ENCODE assay signal across 19 cellular contexts in genomic region chr17:30188211-30188939, GRCh38. TPM values are rescaled to one million over a fixed set of nuclear protein-coding genes. Genes with fewer than 3 reads are reported as not detected.
"Had no signal": no experiment of that assay in that cellular context is flagged by ENCODE, and none has a peak within 500 bp of the region (broad histone marks: within the 10 kb centered on the region; RNA-seq: fewer than 3 reads in every experiment).

No MANE protein-coding gene starts in this region.

- H3K4me1 Mint-ChIP-seq: brain, endodermal cell, mesothelial cell of epicardium had no signal

- H3K27ac ChIP-seq: heart left ventricle, neural progenitor cell, ovary, skin epidermis, uterus had no signal

- H3K4me2 ChIP-seq: neural progenitor cell had no signal

- H2AFZ ChIP-seq: neural progenitor cell had no signal

- H3K36me3 ChIP-seq: ovary, uterus had no signal

- H3K9me3 Mint-ChIP-seq: activated naive CD4-positive, alpha-beta T cell treated with anti-CD3 and anti-CD28 coated beads for 36 hours; activated T-helper 1 cell treated with anti-CD3 and anti-CD28 coated beads, Interleukin-12 subunit alpha, Interleukin-12 subunit beta, Interleukin-2, Interleukin-4 antibody, amounts not matched to agents 30 ng/mL and 10 ng/mL and 1 ng/mL, durations not matched to agents 14 hours and 24 hours and 36 hours; brain; endodermal cell; mesothelial cell of epicardium; neural progenitor cell had no signal

- H3K27ac Mint-ChIP-seq: activated naive CD4-positive, alpha-beta T cell treated with anti-CD3 and anti-CD28 coated beads for 36 hours; activated T-helper 1 cell treated with anti-CD3 and anti-CD28 coated beads, Interleukin-12 subunit alpha, Interleukin-12 subunit beta, Interleukin-2, Interleukin-4 antibody, amounts not matched to agents 30 ng/mL and 10 ng/mL and 1 ng/mL, durations not matched to agents 14 hours and 24 hours and 36 hours; endodermal cell; neural progenitor cell had no signal

- ATAC-seq: heart left ventricle had no signal

- H3K4me3 Mint-ChIP-seq: activated naive CD4-positive, alpha-beta T cell treated with anti-CD3 and anti-CD28 coated beads for 36 hours; activated T-helper 1 cell treated with anti-CD3 and anti-CD28 coated beads, Interleukin-12 subunit alpha, Interleukin-12 subunit beta, Interleukin-2, Interleukin-4 antibody, amounts not matched to agents 30 ng/mL and 10 ng/mL and 1 ng/mL, durations not matched to agents 14 hours and 24 hours and 36 hours; brain; endodermal cell; mesothelial cell of epicardium; neural progenitor cell had no signal

- H3K4me3 ChIP-seq: heart left ventricle, neural progenitor cell, ovary, skin epidermis, uterus had no signal

- H3K9me3 ChIP-seq: heart left ventricle, ovary, uterus had no signal

- H3K4me1 ChIP-seq: heart left ventricle, neural progenitor cell, uterus had no signal

- DNase-seq: activated CD4-positive, alpha-beta T cell treated with anti-CD3 and anti-CD28 coated beads, Interleukin-2, amount 50 U/mL, for 48 hours; activated CD8-positive, alpha-beta memory T cell treated with anti-CD3 and anti-CD28 coated beads, Interleukin-2, amount 50 U/mL, for 4 hours; activated naive CD4-positive, alpha-beta T cell treated with anti-CD3 and anti-CD28 coated beads for 36 hours; amygdala; dermis blood vessel endothelial cell; endodermal cell; foreskin melanocyte; heart left ventricle; islet precursor cell; ovary; retina; stimulated activated CD4-positive, alpha-beta T cell treated with anti-CD3 and anti-CD28 coated beads, Interleukin-4, amount 100 ng/mL, for 4 hours; uterus had no signal

RNA-seq across cellular contexts. Expression of gene SLC6A4, which starts 47.1 kb away (rescaled TPM):
- total RNA-seq: activated naive CD4-positive, alpha-beta T cell treated with anti-CD3 and anti-CD28 coated beads for 36 hours; activated T-helper 1 cell treated with anti-CD3 and anti-CD28 coated beads, Interleukin-12 subunit alpha, Interleukin-12 subunit beta, Interleukin-2, Interleukin-4 antibody, amounts not matched to agents 30 ng/mL and 10 ng/mL and 1 ng/mL, durations not matched to agents 14 hours and 24 hours and 36 hours; T-helper 2 cell treated with Interferon-gamma antibody and Interleukin-4, amounts not matched to agents 100 ng/mL and 5 ng/mL, for 36 hours had no signal
